ENCODE assay signal across 24 cellular contexts in the genomic region with DNA sequence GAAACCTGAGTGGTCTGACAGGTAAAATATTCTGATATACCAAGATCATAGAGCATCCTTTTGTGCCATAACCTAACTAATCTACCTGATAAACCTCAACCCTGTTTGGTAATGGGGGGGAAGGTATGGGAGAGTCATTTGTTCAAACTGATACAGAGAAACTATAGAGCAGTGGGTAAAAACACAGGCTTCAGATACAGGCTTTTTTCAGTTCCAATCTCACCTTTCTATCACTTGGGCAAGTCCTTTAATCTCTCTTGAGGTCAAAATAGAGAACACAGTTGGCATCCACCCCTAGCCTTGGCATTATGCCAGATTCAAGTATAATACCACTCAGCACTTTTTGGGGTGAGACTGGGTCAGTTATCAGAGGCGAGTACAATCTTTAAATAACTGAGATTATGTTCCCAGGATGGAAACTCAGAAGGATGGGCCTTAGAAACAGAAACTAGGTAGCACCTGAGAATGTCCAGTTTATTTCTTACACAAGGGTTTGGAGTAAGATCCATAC. TPM values are rescaled to one million over a fixed set of nuclear protein-coding genes. Genes with fewer than 3 reads are reported as not detected.
DNase-seq lines count a peak whose midpoint lies in the region; FAIRE-seq and TF ChIP-seq lines count a peak whose summit lies in the region.
"Had no signal": no experiment of that assay in that cellular context is flagged by ENCODE, and none has a peak within 500 bp of the region (broad histone marks: within the 10 kb centered on the region; RNA-seq: fewer than 3 reads in every experiment).

No MANE protein-coding gene starts in this region.

- no peak overlapping the region for H3K4me3 ChIP-seq in neutrophil (ENCODE audit: low read depth in 1 of 2, low read length in 1 of 2)
- H3K4me3 ChIP-seq: PC-9 had no signal

- no peaks in the 10 kb centered on the region for H3K9me3 ChIP-seq in neutrophil

- in situ Hi-C loops in G401 (cut with HindIII; ENCODE audit: low sequenced_read_pairs) = no loop called here

- TF ChIP-seq POLR2A in H54 (IDR thresholded peaks at IDR 0.05; ENCODE audit: low read depth, low read length) = no peak

- no peaks in the 10 kb centered on the region for H3K27me3 ChIP-seq in neutrophil

- no peak for FAIRE-seq in H54 (lab: Jason Lieb, UNC)
- FAIRE-seq: G401.6 had no signal

- no peak for TF ChIP-seq CTCF in neutrophil (IDR thresholded peaks at IDR 0.05)

- no peaks in the 10 kb centered on the region for H3K36me3 ChIP-seq in neutrophil

- H3K4me1 ChIP-seq in neutrophil (ENCODE audit: control insufficient read depth in 1 of 2, insufficient read depth in 1 of 2, low read depth in 1 of 2, low read length in 1 of 2) = peaks cover 22 to 23% of the 10 kb centered on the region in 2 experiments

- H3K27ac ChIP-seq in neutrophil = peak overlapping the region; percentile 66
- H3K27ac ChIP-seq: PC-9 had no signal

- DNase-seq in NCI-H1105 treated with DMSO at 0.1 percent for 48 hours (lab: John Stamatoyannopoulos, UW) = peak; percentile 7
- no peak for DNase-seq in NCI-H1105 (lab: John Stamatoyannopoulos, UW)
- DNase-seq in G401 (ENCODE audit: low spot score) = peak; percentile 0
- DNase-seq in NCI-H82 treated with DMSO at 0.1 percent for 48 hours (lab: John Stamatoyannopoulos, UW; ENCODE audit: unreplicated experiment) = peak; percentile 55
- no peak for DNase-seq in medulla oblongata (ENCODE audit: extremely low spot score)
- no peak for DNase-seq in stimulated activated naive CD4-positive, alpha-beta T cell treated with Interleukin-2 at 50 U/mL for 16 hours (lab: John Stamatoyannopoulos, UW)
- no peak for DNase-seq in H54 (ENCODE audit: insufficient read length, low spot score)
- DNase-seq: 8988T; DMS53; GOT3; NCI-H1092 treated with DMSO at 0.1 percent for 48 hours; NCI-H2029; NCI-H2227 treated with DMSO at 0.1 percent for 48 hours; NCI-H526 treated with DMSO at 0.1 percent for 48 hours; NK-92 treated with Interleukin-12 subunit alpha and Interleukin-12 subunit beta, amount 100 ng/mL, for 24 hours; PC-9; SHP77; T-cell had no signal

RNA-seq across cellular contexts. Expression of gene ETDC, which starts 0.9 kb away (rescaled TPM):
- not detected in 2 replicates for total RNA-seq in G401 (2014; rRNA removed; shearing (Covaris generic))
- total RNA-seq: Daoy, NCI-H460, PC-9, RPMI7951, SK-MEL-5, T-cell had no signal

RNA-seq across cellular contexts. Expression of gene ZNF75D, which starts 35.5 kb away (rescaled TPM):
- total RNA-seq in G401 (2014; rRNA removed; shearing (Covaris generic)) = 3.9 and 5.3 TPM in 2 replicates

RNA-seq across cellular contexts. Expression of gene ZNF449, which starts 36.2 kb away (rescaled TPM):
- total RNA-seq in G401 (2014; rRNA removed; shearing (Covaris generic)) = 6.4 and 7.1 TPM in 2 replicates

RNA-seq across cellular contexts. Expression of gene ETDA, which starts 56.5 kb away (rescaled TPM):
- total RNA-seq in G401 (2014; rRNA removed; shearing (Covaris generic)) = not detected in 2 replicates
- total RNA-seq: Daoy, NCI-H460, PC-9, RPMI7951, SK-MEL-5, T-cell had no signal

Comparison
In these comparisons a context has a peak if more than half of its experiments do, and no peak if none do; other contexts are left out.
1. DNase-seq: peak in NCI-H1105 treated with DMSO at 0.1 percent for 48 hours (single experiment), G401 (single experiment) and NCI-H82 treated with DMSO at 0.1 percent for 48 hours (single experiment); none in NCI-H1105 (single experiment), medulla oblongata (single experiment), stimulated activated naive CD4-positive, alpha-beta T cell treated with Interleukin-2 at 50 U/mL for 16 hours (single experiment) and H54 (single experiment).